In genomic region chr12:93109794-93110203, GRCh38 we compare ENCODE assay signal across 10 cellular contexts.
DNase-seq lines count a peak whose midpoint lies in the region; ATAC-seq, FAIRE-seq and TF ChIP-seq lines count a peak whose summit lies in the region.
"Had no signal": no experiment of that assay in that cellular context is flagged by ENCODE, and none has a peak within 500 bp of the region (broad histone marks: within the 10 kb centered on the region; RNA-seq: fewer than 3 reads in every experiment).

No MANE protein-coding gene starts in this region.

- TF ChIP-seq CTCF in activated CD8-positive, alpha-beta T cell treated with anti-CD3 and anti-CD28 coated beads for 36 hours (IDR thresholded peaks at IDR 0.05): no peak

- H3K36me3 Mint-ChIP-seq in activated CD8-positive, alpha-beta T cell treated with anti-CD3 and anti-CD28 coated beads for 36 hours (ENCODE audit: low read depth): no peaks in the 10 kb centered on the region
- H3K36me3 Mint-ChIP-seq in activated CD8-positive, alpha-beta T cell treated with anti-CD3 and anti-CD28 coated beads, Interleukin-2, amount 10 ng/mL, durations not matched to agents 7 days and 5 days (ENCODE audit: low read depth): no peaks in the 10 kb centered on the region
- H3K36me3 Mint-ChIP-seq in stimulated activated memory B cell treated with anti-CD40 and anti-IgM and Interleukin-4, amounts not matched to agents 10 μg/mL and 1 μg/mL and 100 μg/mL, for 72 hours: no peaks in the 10 kb centered on the region

- CTCF ChIA-PET in activated CD8-positive, alpha-beta T cell treated with anti-CD3 and anti-CD28 coated beads for 36 hours (lab: Charles Lee): interaction anchor here (1.1 to 8.2 kb wide), 4 partner anchors 12 to 287 kb away, joined by 3 to 50 read pairs (median 5); no protein-coding TSS in a partner anchor
- CTCF ChIA-PET in activated CD8-positive, alpha-beta T cell treated with anti-CD3 and anti-CD28 coated beads, Interleukin-2, amount 10 ng/mL, durations not matched to agents 7 days and 5 days (lab: Charles Lee): interaction anchor here (3.1 kb wide), 1 partner anchor 12 kb away, joined by 14 read pairs; no protein-coding TSS in a partner anchor

- H3K4me1 Mint-ChIP-seq in activated CD8-positive, alpha-beta T cell treated with anti-CD3 and anti-CD28 coated beads for 36 hours (ENCODE audit: low read depth): peaks cover 9% of the 10 kb centered on the region
- H3K4me1 Mint-ChIP-seq in activated CD8-positive, alpha-beta T cell treated with anti-CD3 and anti-CD28 coated beads, Interleukin-2, amount 10 ng/mL, durations not matched to agents 7 days and 5 days (ENCODE audit: low read depth): no peaks in the 10 kb centered on the region
- peaks cover 6% of the 10 kb centered on the region for H3K4me1 Mint-ChIP-seq in stimulated activated memory B cell treated with anti-CD40 and anti-IgM and Interleukin-4, amounts not matched to agents 10 μg/mL and 1 μg/mL and 100 μg/mL, for 72 hours

- no peaks in the 10 kb centered on the region for H3K27me3 Mint-ChIP-seq in activated CD8-positive, alpha-beta T cell treated with anti-CD3 and anti-CD28 coated beads for 36 hours
- peaks cover 3% of the 10 kb centered on the region for H3K27me3 Mint-ChIP-seq in activated CD8-positive, alpha-beta T cell treated with anti-CD3 and anti-CD28 coated beads, Interleukin-2, amount 10 ng/mL, durations not matched to agents 7 days and 5 days (ENCODE audit: low read depth)
- no peaks in the 10 kb centered on the region for H3K27me3 Mint-ChIP-seq in stimulated activated memory B cell treated with anti-CD40 and anti-IgM and Interleukin-4, amounts not matched to agents 10 μg/mL and 1 μg/mL and 100 μg/mL, for 72 hours

- POLR2A ChIA-PET in activated CD8-positive, alpha-beta T cell treated with anti-CD3 and anti-CD28 coated beads for 36 hours (lab: Charles Lee): interaction anchor here (0.6 kb wide), 2 partner anchors 10 to 348 kb away, joined by 3 read pairs; no protein-coding TSS in a partner anchor
- POLR2A ChIA-PET in activated CD8-positive, alpha-beta T cell treated with anti-CD3 and anti-CD28 coated beads, Interleukin-2, amount 10 ng/mL, durations not matched to agents 7 days and 5 days (lab: Charles Lee): no interaction called here

- intact Hi-C loops in activated CD8-positive, alpha-beta T cell treated with anti-CD3 and anti-CD28 coated beads for 36 hours (cut with micrococcal nuclease): no loop called here
- intact Hi-C loops in left ventricle myocardium superior (cut with micrococcal nuclease): no loop called here

- peak; percentile 57 for DNase-seq in activated CD8-positive, alpha-beta T cell treated with anti-CD3 and anti-CD28 coated beads for 36 hours
- DNase-seq in activated CD8-positive, alpha-beta T cell treated with anti-CD3 and anti-CD28 coated beads, Interleukin-2, amount 10 ng/mL, durations not matched to agents 7 days and 5 days: no peak
- peak; percentile 5 for DNase-seq in RCC 7860 (ENCODE audit: low spot score)
- DNase-seq in left ventricle myocardium superior: no peak
- no peak for DNase-seq in hippocampal formation (lab: John Stamatoyannopoulos, UW)
- no peak for DNase-seq in activated effector memory CD4-positive, alpha-beta T cell treated with anti-CD3 and anti-CD28 coated beads, Interleukin-2, amount 50 U/mL, for 16 hours
- DNase-seq in cerebellum (ENCODE audit: low spot score): no peak
- DNase-seq: adrenal gland had no signal

- no peak for FAIRE-seq in RCC 7860 (lab: Jason Lieb, UNC)
- FAIRE-seq: keratinocyte had no signal

- no peak overlapping the region for H3K4me3 Mint-ChIP-seq in activated CD8-positive, alpha-beta T cell treated with anti-CD3 and anti-CD28 coated beads for 36 hours
- no peak overlapping the region for H3K4me3 Mint-ChIP-seq in activated CD8-positive, alpha-beta T cell treated with anti-CD3 and anti-CD28 coated beads, Interleukin-2, amount 10 ng/mL, durations not matched to agents 7 days and 5 days
- no peak overlapping the region for H3K4me3 Mint-ChIP-seq in stimulated activated memory B cell treated with anti-CD40 and anti-IgM and Interleukin-4, amounts not matched to agents 10 μg/mL and 1 μg/mL and 100 μg/mL, for 72 hours

- H3K27ac Mint-ChIP-seq in activated CD8-positive, alpha-beta T cell treated with anti-CD3 and anti-CD28 coated beads for 36 hours: no peak overlapping the region
- no peak overlapping the region for H3K27ac Mint-ChIP-seq in activated CD8-positive, alpha-beta T cell treated with anti-CD3 and anti-CD28 coated beads, Interleukin-2, amount 10 ng/mL, durations not matched to agents 7 days and 5 days
- H3K27ac Mint-ChIP-seq in stimulated activated memory B cell treated with anti-CD40 and anti-IgM and Interleukin-4, amounts not matched to agents 10 μg/mL and 1 μg/mL and 100 μg/mL, for 72 hours: no peak overlapping the region

- ATAC-seq in activated CD8-positive, alpha-beta T cell treated with anti-CD3 and anti-CD28 coated beads for 36 hours: peak; percentile 88
- no peak for ATAC-seq in activated CD8-positive, alpha-beta T cell treated with anti-CD3 and anti-CD28 coated beads, Interleukin-2, amount 10 ng/mL, durations not matched to agents 7 days and 5 days
- ATAC-seq in left ventricle myocardium superior: peak; percentile 27
- peak; percentile 72 for ATAC-seq in stimulated activated memory B cell treated with anti-CD40 and anti-IgM and Interleukin-4, amounts not matched to agents 10 μg/mL and 1 μg/mL and 100 μg/mL, for 72 hours

- no peaks in the 10 kb centered on the region for H3K9me3 Mint-ChIP-seq in activated CD8-positive, alpha-beta T cell treated with anti-CD3 and anti-CD28 coated beads for 36 hours
- no peaks in the 10 kb centered on the region for H3K9me3 Mint-ChIP-seq in activated CD8-positive, alpha-beta T cell treated with anti-CD3 and anti-CD28 coated beads, Interleukin-2, amount 10 ng/mL, durations not matched to agents 7 days and 5 days (ENCODE audit: insufficient read depth)
- peaks cover 3% of the 10 kb centered on the region for H3K9me3 Mint-ChIP-seq in stimulated activated memory B cell treated with anti-CD40 and anti-IgM and Interleukin-4, amounts not matched to agents 10 μg/mL and 1 μg/mL and 100 μg/mL, for 72 hours

Comparison
In these comparisons a context has a peak if more than half of its experiments do, and no peak if none do; other contexts are left out.
1. DNase-seq: peak in activated CD8-positive, alpha-beta T cell treated with anti-CD3 and anti-CD28 coated beads for 36 hours (single experiment) and RCC 7860 (single experiment); none in activated CD8-positive, alpha-beta T cell treated with anti-CD3 and anti-CD28 coated beads, Interleukin-2, amount 10 ng/mL, durations not matched to agents 7 days and 5 days (single experiment), left ventricle myocardium superior (single experiment), hippocampal formation (0 of 2), activated effector memory CD4-positive, alpha-beta T cell treated with anti-CD3 and anti-CD28 coated beads, Interleukin-2, amount 50 U/mL, for 16 hours (single experiment) and cerebellum (single experiment).